8 cellular contexts compared by ENCODE assay signal in genomic region chr2:75896779-75897366, GRCh38.
A peak's percentile ranks its signal among the peaks of the same experiment; 100 is the strongest.
DNase-seq lines count a peak whose midpoint lies in the region; ATAC-seq and TF ChIP-seq lines count a peak whose summit lies in the region.

No MANE protein-coding gene starts in this region.

- no peak overlapping the region for H3K4me2 ChIP-seq in neural cell (ENCODE audit: low read length)

- H3K27me3 ChIP-seq in BE2C (no peaks in the 10 kb centered on the region), brain microvascular endothelial cell (replicated peaks) (no peaks in the 10 kb centered on the region), neural cell (ENCODE audit: insufficient read depth, low read depth, low read length) (no peaks in the 10 kb centered on the region)

- H4K20me1 ChIP-seq in neural cell (ENCODE audit: insufficient read depth), result no peaks in the 10 kb centered on the region

- intact Hi-C loops in activated T-helper 2 cell treated with anti-CD3 and anti-CD28 coated beads, Interferon-gamma antibody, Interleukin-2, Interleukin-4, amounts not matched to agents 10 μg/mL and 5 μg/mL and 100 μg/mL, durations not matched to agents 14 hours and 24 hours and 36 hours (cut with micrococcal nuclease), result no loop called here

- TF ChIP-seq EP300 in neural cell (conservative IDR thresholded peaks at IDR 0.05; ENCODE audit: poor library complexity, severe bottlenecking), result no peak

- H3K79me2 ChIP-seq in neural cell (replicated peaks; ENCODE audit: insufficient read depth, low read length), result no peaks in the 10 kb centered on the region

- TF ChIP-seq CTCF in BE2C (IDR thresholded peaks at IDR 0.05; ENCODE audit: low read depth, low read length) (peak; percentile 82), brain microvascular endothelial cell (IDR thresholded peaks at IDR 0.05; ENCODE audit: low read depth, low read length, missing control alignments) (peak; percentile 71), neural cell (IDR thresholded peaks at IDR 0.05; ENCODE audit: poor library complexity, severe bottlenecking) (peak; percentile 52)

- no peak overlapping the region for H3K4me3 Mint-ChIP-seq in activated T-helper 2 cell treated with anti-CD3 and anti-CD28 coated beads, Interferon-gamma antibody, Interleukin-2, Interleukin-4, amounts not matched to agents 10 μg/mL and 5 μg/mL and 100 μg/mL, durations not matched to agents 14 hours and 24 hours and 36 hours (ENCODE audit: low read depth)

- H3K36me3 ChIP-seq in BE2C (no peaks in the 10 kb centered on the region), brain microvascular endothelial cell (replicated peaks) (no peaks in the 10 kb centered on the region), neural cell (ENCODE audit: insufficient read depth, low read length) (no peaks in the 10 kb centered on the region)

- no peaks in the 10 kb centered on the region for H3F3A ChIP-seq in neural cell (ENCODE audit: insufficient read depth, low read length, poor library complexity, severe bottlenecking)

- no peaks in the 10 kb centered on the region for H3K9me3 Mint-ChIP-seq in activated T-helper 2 cell treated with anti-CD3 and anti-CD28 coated beads, Interferon-gamma antibody, Interleukin-2, Interleukin-4, amounts not matched to agents 10 μg/mL and 5 μg/mL and 100 μg/mL, durations not matched to agents 14 hours and 24 hours and 36 hours

- no peaks in the 10 kb centered on the region for H3K9me2 ChIP-seq in neural cell (ENCODE audit: insufficient read depth, low read length)

- ATAC-seq in GM18873 (IDR thresholded peaks at IDR 0.05; ENCODE audit: low FRiP score, unreplicated experiment) (peak; percentile 64), HG02973 (IDR thresholded peaks at IDR 0.05; ENCODE audit: unreplicated experiment) (peak; percentile 83)

- H3K9ac ChIP-seq in neural cell (ENCODE audit: low read length), result no peak overlapping the region

- H3K27ac Mint-ChIP-seq in activated T-helper 2 cell treated with anti-CD3 and anti-CD28 coated beads, Interferon-gamma antibody, Interleukin-2, Interleukin-4, amounts not matched to agents 10 μg/mL and 5 μg/mL and 100 μg/mL, durations not matched to agents 14 hours and 24 hours and 36 hours, result no peak overlapping the region

- in situ Hi-C loops in brain microvascular endothelial cell (cut with HindIII; ENCODE audit: low pct_ligation_motif_present, low sequenced_read_pairs), result no loop called here

- no peak overlapping the region for H2AFZ ChIP-seq in neural cell (ENCODE audit: low read depth, low read length)

- H3K27me3 Mint-ChIP-seq in activated T-helper 2 cell treated with anti-CD3 and anti-CD28 coated beads, Interferon-gamma antibody, Interleukin-2, Interleukin-4, amounts not matched to agents 10 μg/mL and 5 μg/mL and 100 μg/mL, durations not matched to agents 14 hours and 24 hours and 36 hours (ENCODE audit: low read depth), result no peaks in the 10 kb centered on the region

- no peak overlapping the region for H3K27ac ChIP-seq in brain microvascular endothelial cell
- H3K27ac ChIP-seq in neural cell (ENCODE audit: low read length), result no peak overlapping the region

- peak; percentile 53 for TF ChIP-seq RAD21 in neural cell (conservative IDR thresholded peaks at IDR 0.05)

- no peaks in the 10 kb centered on the region for H3K9me3 ChIP-seq in BE2C
- H3K9me3 ChIP-seq in neural cell (ENCODE audit: low read length), result no peaks in the 10 kb centered on the region

- no peaks in the 10 kb centered on the region for H3K4me1 ChIP-seq in BE2C

- H3K4me3 ChIP-seq in BE2C (ENCODE audit: low read depth, low read length), result no peak overlapping the region
- H3K4me3 ChIP-seq in brain microvascular endothelial cell (ENCODE audit: low read depth, low read length), result no peak overlapping the region
- H3K4me3 ChIP-seq in neural cell (ENCODE audit: low read length), result no peak overlapping the region

- DNase-seq in BE2C (peak; percentile 44), NCI-H2171 treated with DMSO at 0.1 percent for 48 hours (lab: John Stamatoyannopoulos, UW) (peak; percentile 49), brain microvascular endothelial cell (no peak)
- no peak for DNase-seq in stimulated activated CD4-positive, alpha-beta T cell treated with anti-CD3 and anti-CD28 coated beads, Interleukin-12 subunit alpha, Interleukin-12 subunit beta, amount 100 ng/mL, for 4 hours
- DNase-seq in activated T-helper 2 cell treated with anti-CD3 and anti-CD28 coated beads, Interferon-gamma antibody, Interleukin-2, Interleukin-4, amounts not matched to agents 10 μg/mL and 5 μg/mL and 100 μg/mL, durations not matched to agents 14 hours and 24 hours and 36 hours (ENCODE audit: low spot score), result no peak

- H3K4me1 Mint-ChIP-seq in activated T-helper 2 cell treated with anti-CD3 and anti-CD28 coated beads, Interferon-gamma antibody, Interleukin-2, Interleukin-4, amounts not matched to agents 10 μg/mL and 5 μg/mL and 100 μg/mL, durations not matched to agents 14 hours and 24 hours and 36 hours (ENCODE audit: low read depth), result no peaks in the 10 kb centered on the region

- H3K36me3 Mint-ChIP-seq in activated T-helper 2 cell treated with anti-CD3 and anti-CD28 coated beads, Interferon-gamma antibody, Interleukin-2, Interleukin-4, amounts not matched to agents 10 μg/mL and 5 μg/mL and 100 μg/mL, durations not matched to agents 14 hours and 24 hours and 36 hours (ENCODE audit: low read depth), result no peaks in the 10 kb centered on the region

TF ChIP-seq in neural cell, 6 proteins besides CTCF, POLR2A, EP300 and RAD21:
- peak; percentile 36 for TF ChIP-seq SMC3 (conservative IDR thresholded peaks at IDR 0.05; ENCODE audit: poor library complexity)
- no peak for TF ChIP-seq TAF1 (IDR thresholded peaks at IDR 0.05; ENCODE audit: low read depth)
- TF ChIP-seq EZH2 (IDR thresholded peaks at IDR 0.05; ENCODE audit: borderline replicate concordance, insufficient read depth, low read length, poor library complexity, severe bottlenecking), result no peak
- no peak for TF ChIP-seq MXI1 (conservative IDR thresholded peaks at IDR 0.05; ENCODE audit: poor library complexity, severe bottlenecking)

Comparison
In these comparisons a context has a peak if more than half of its experiments do, and no peak if none do; other contexts are left out.
1. DNase-seq: peak in BE2C (single experiment) and NCI-H2171 treated with DMSO at 0.1 percent for 48 hours (single experiment); none in brain microvascular endothelial cell (single experiment), stimulated activated CD4-positive, alpha-beta T cell treated with anti-CD3 and anti-CD28 coated beads, Interleukin-12 subunit alpha, Interleukin-12 subunit beta, amount 100 ng/mL, for 4 hours (single experiment) and activated T-helper 2 cell treated with anti-CD3 and anti-CD28 coated beads, Interferon-gamma antibody, Interleukin-2, Interleukin-4, amounts not matched to agents 10 μg/mL and 5 μg/mL and 100 μg/mL, durations not matched to agents 14 hours and 24 hours and 36 hours (single experiment).
2. Peak in every context shown above with its lines, with median percentiles within 50 percentile points of each other: CTCF ChIP-seq.